23 cellular contexts compared by ENCODE assay signal in genomic region chr2:70750320-70750719, GRCh38. TPM values are rescaled to one million over a fixed set of nuclear protein-coding genes. Genes with fewer than 3 reads are reported as not detected.
A peak's percentile ranks its signal among the peaks of the same experiment; 100 is the strongest.
DNase-seq lines count a peak whose midpoint lies in the region; ATAC-seq, FAIRE-seq and TF ChIP-seq lines count a peak whose summit lies in the region.
"Had no signal": no experiment of that assay in that cellular context is flagged by ENCODE, and none has a peak within 500 bp of the region (broad histone marks: within the 10 kb centered on the region; RNA-seq: fewer than 3 reads in every experiment).

No MANE protein-coding gene starts in this region.

- H2AK5ac ChIP-seq in mesendoderm (ENCODE audit: low read length), result no peak overlapping the region

- TF ChIP-seq EP300 in K562 (IDR thresholded peaks at IDR 0.05; ENCODE audit: low read length), result no peak

- TF ChIP-seq POLR2A in K562 (conservative IDR thresholded peaks at IDR 0.05), result no peak

- CTCF ChIA-PET in HEK293 (lab: Yijun Ruan, JAX) (interaction anchor here (1.0 to 2.5 kb wide), 2 partner anchors 18 to 446 kb away, joined by 3 to 10 read pairs; partner anchors contain the start of gene ADD2), K562 (lab: Yijun Ruan, JAX; ENCODE audit: low intra/inter-chr PET ratio) (no interaction called here)

- peaks cover 4% of the 10 kb centered on the region for H3K9me1 ChIP-seq in K562 (ENCODE audit: control insufficient read depth, insufficient read depth, low read length)

- no peak overlapping the region for H3K27ac Mint-ChIP-seq in T-helper 17 cell

- no peaks in the 10 kb centered on the region for H4K20me1 ChIP-seq in K562 (replicated peaks; ENCODE audit: control insufficient read depth, insufficient read depth, low read length)

- no peak overlapping the region for H4K5ac ChIP-seq in mesendoderm (ENCODE audit: low read length)

- no peak overlapping the region for H4K8ac ChIP-seq in mesendoderm (ENCODE audit: low read depth, low read length)

- H3K9ac ChIP-seq in K562 (ENCODE audit: insufficient read depth in 1 of 2, low read depth in 2 of 2, low read length in 2 of 2), result no peak overlapping the region
- H3K9ac ChIP-seq in mesendoderm (ENCODE audit: low read length), result no peak overlapping the region

- H3K4me2 ChIP-seq in K562 (ENCODE audit: insufficient read depth, low read length) (no peak overlapping the region), mesendoderm (ENCODE audit: low read length) (no peak overlapping the region)

- H3K4me1 Mint-ChIP-seq in T-helper 17 cell, result no peaks in the 10 kb centered on the region
- H3K4me1 Mint-ChIP-seq: CD4-positive, alpha-beta memory T cell had no signal

- intact Hi-C loops in K562 (cut with micrococcal nuclease), result loop anchor here (5.0 kb wide), 1 partner anchor 63 kb away; no protein-coding TSS in a partner anchor

- H3K56ac ChIP-seq in mesendoderm (ENCODE audit: low read length), result no peak overlapping the region

- peaks cover 7% of the 10 kb centered on the region for H3K4me1 ChIP-seq in HEK293 (ENCODE audit: control insufficient read depth, insufficient read depth, low read length)
- H3K4me1 ChIP-seq in K562 (replicated peaks in 1 of 2; ENCODE audit: control insufficient read depth in 2 of 2, insufficient read depth in 2 of 2, low read length in 2 of 2), result peaks cover 7 to 23% of the 10 kb centered on the region in 2 experiments; a peak in 3 of 5 replicates
- peaks cover 7% of the 10 kb centered on the region for H3K4me1 ChIP-seq in mesendoderm (ENCODE audit: control insufficient read depth, low read depth, low read length)

- no peak overlapping the region for H3K18ac ChIP-seq in mesendoderm (ENCODE audit: low read length)

- H3K27ac ChIP-seq in HEK293 (ENCODE audit: extremely low read depth, low read depth, low read length) (no peak overlapping the region), K562 (ENCODE audit: extremely low read depth, low read depth, low read length) (no peak overlapping the region), mesendoderm (ENCODE audit: low read depth, low read length) (no peak overlapping the region)

- H3K79me1 ChIP-seq in mesendoderm (ENCODE audit: low read length), result peaks cover 23% of the 10 kb centered on the region

- WGBS in K562 (ENCODE audit: insufficient coverage, low coverage, missing lambda C conversion rate), result 53% methylated on average over 1 of the region's 1 CpG
- no CpG with 5 or more reads among the region's 1 CpG for WGBS in mesendoderm (ENCODE audit: extremely low coverage, insufficient coverage, low lambda C conversion rate)

- TF ChIP-seq CTCF in HEK293 (tag by site-specific recombination; IDR thresholded peaks at IDR 0.05) (no peak), K562 (IDR thresholded peaks at IDR 0.05 in 2 of 3, conservative IDR thresholded peaks at IDR 0.05 in 1 of 3; ENCODE audit: insufficient read depth in 2 of 3, low read depth in 1 of 3, low read length in 3 of 3) (no peak)

- no peaks in the 10 kb centered on the region for H3K9me3 ChIP-seq in HEK293 (ENCODE audit: control insufficient read depth, insufficient read depth, low read depth, low read length)
- H3K9me3 ChIP-seq in K562 (replicated peaks; ENCODE audit: control insufficient read depth, insufficient read depth, low read depth, low read length), result no peaks in the 10 kb centered on the region
- H3K9me3 ChIP-seq in T-helper 17 cell (ENCODE audit: control insufficient read depth, low read length, poor library complexity, severe bottlenecking), result no peaks in the 10 kb centered on the region

- no peak overlapping the region for H2BK120ac ChIP-seq in mesendoderm (ENCODE audit: low read depth, low read length)

- no peak overlapping the region for H3K4me3 Mint-ChIP-seq in T-helper 17 cell
- H3K4me3 Mint-ChIP-seq: CD4-positive, alpha-beta memory T cell had no signal

- H3K27me3 Mint-ChIP-seq in T-helper 17 cell, result peaks cover 18% of the 10 kb centered on the region

- TF ChIP-seq RAD21 in K562 (CRISPR knock-in tag; conservative IDR thresholded peaks at IDR 0.05 in 1 of 2, IDR thresholded peaks at IDR 0.05 in 1 of 2), result no peak

- H3K36me3 Mint-ChIP-seq in T-helper 17 cell (ENCODE audit: low read depth), result no peaks in the 10 kb centered on the region
- H3K36me3 Mint-ChIP-seq: CD4-positive, alpha-beta memory T cell had no signal

- H3K4ac ChIP-seq in mesendoderm (ENCODE audit: low read depth, low read length), result no peak overlapping the region

- no peak overlapping the region for H2BK15ac ChIP-seq in mesendoderm (replicated peaks; ENCODE audit: low read depth)

- H3K4me3 ChIP-seq in HEK293 (ENCODE audit: low read depth, low read length) (no peak overlapping the region), K562 (no peak overlapping the region), mesendoderm (ENCODE audit: low read length) (no peak overlapping the region)

- H3K79me2 ChIP-seq in K562 (ENCODE audit: control insufficient read depth, insufficient read depth, low read length) (peaks cover 22% of the 10 kb centered on the region; the same call in 2 of the 3 replicates), mesendoderm (ENCODE audit: control insufficient read depth, insufficient read depth, low read length) (peaks cover 75% of the 10 kb centered on the region)

- ATAC-seq in K562 (no peak), T-helper 17 cell (no peak), GM18907 (IDR thresholded peaks at IDR 0.05; ENCODE audit: unreplicated experiment) (no peak)

- no peaks in the 10 kb centered on the region for H3K27me3 ChIP-seq in K562 (ENCODE audit: control insufficient read depth in 2 of 2, insufficient read depth in 2 of 2, low read length in 2 of 2)
- H3K27me3 ChIP-seq in mesendoderm (ENCODE audit: insufficient read depth, low read length, poor library complexity), result no peaks in the 10 kb centered on the region

- DNase-seq in RKO (ENCODE audit: low spot score) (peak; percentile 16), K562 (ENCODE audit: extremely low read depth in 1 of 4, low spot score in 3 of 4) (no peak), mesendoderm (peak; percentile 81), kidney glomerular epithelial cell (lab: John Stamatoyannopoulos, UW) (no peak), T-helper 17 cell (no peak)
- no peak for DNase-seq in activated CD8-positive, alpha-beta memory T cell treated with anti-CD3 and anti-CD28 coated beads, Interleukin-2, amount 50 U/mL, for 48 hours
- DNase-seq: C1 segment of cervical spinal cord; Calu3; CD4-positive, alpha-beta memory T cell; COR-L47; DMS53; DMS79 treated with DMSO at 0.1 percent for 48 hours; GOT3; H7; HCEC 1CT had no signal

- FAIRE-seq in K562 (lab: Jason Lieb, UNC), result no peak
- FAIRE-seq: G401.6, GM12892 had no signal

- no peak overlapping the region for H2BK5ac ChIP-seq in mesendoderm (ENCODE audit: low read length)

- no peaks in the 10 kb centered on the region for H3K36me3 ChIP-seq in HEK293 (ENCODE audit: control insufficient read depth in 2 of 2, insufficient read depth in 1 of 2, low read length in 2 of 2)
- H3K36me3 ChIP-seq in K562 (ENCODE audit: control insufficient read depth, insufficient read depth, low read length), result no peaks in the 10 kb centered on the region
- H3K36me3 ChIP-seq in mesendoderm (ENCODE audit: control insufficient read depth, insufficient read depth, low read length), result no peaks in the 10 kb centered on the region

- no peak overlapping the region for H3K23ac ChIP-seq in mesendoderm (ENCODE audit: low read length)

- POLR2A ChIA-PET in HEK293 (lab: Yijun Ruan, JAX) (no interaction called here), K562 (lab: Yijun Ruan, JAX) (no interaction called here)

- in situ Hi-C loops in K562 (cut with MboI), result no loop called here

- H2AFZ ChIP-seq in K562 (ENCODE audit: low read depth, low read length), result no peak overlapping the region

- no TSS peak for BruUV-seq in K562 (replicated peaks; lab: Mats Ljungman, UMichigan)

RNA-seq across cellular contexts. Expression of gene ADD2, which starts 17.7 kb away (rescaled TPM):
- 39.1 and 60.6 TPM in 2 replicates for total RNA-seq in K562 (2011; cell fraction: chromatin; rRNA removed; ENCODE audit: low replicate concordance)
- 38.0 and 48.7 TPM in 2 replicates for total RNA-seq in K562 (2011; cell fraction: nucleolus; rRNA removed)
- 46.6 and 51.7 TPM in 2 replicates for total RNA-seq in K562 (2011; cell fraction: nucleoplasm; rRNA removed)
- 52.1 and 59.3 TPM in 2 replicates for total RNA-seq in K562 (2014; rRNA removed)
- total RNA-seq in K562 (2014; rRNA removed; fragmentation: Illumina TruSeq; extraction: Trizol), result 18.1 and 19.1 TPM in 2 replicates
- 17.9 and 19.7 TPM in 2 replicates for total RNA-seq in K562 (2015; rRNA removed; fragmentation: Illumina TruSeq; extraction: Trizol)
- 59.6 and 63.0 TPM in 2 replicates for total RNA-seq in K562 (2021)
- 15.0 and 36.2 TPM in 2 replicates for polyA plus RNA-seq in K562 (2011; rRNA removed)
- polyA plus RNA-seq in K562 (2011; cell fraction: cytosol; rRNA removed), result 20.6 and 70.3 TPM in 2 replicates
- 23.5 and 81.6 TPM in 2 replicates for polyA plus RNA-seq in K562 (2011; cell fraction: nucleus; rRNA removed)
- 20.9 and 29.6 TPM in 2 replicates for polyA plus RNA-seq in K562 (2012)
- polyA plus RNA-seq in K562 (2014; fragmentation: Illumina TruSeq; extraction: Trizol), result 60.0 and 60.4 TPM in 2 replicates
- polyA plus RNA-seq in K562 (2014; fragmentation: Nextera tagmentation; extraction: Ambion mirVana), result 1 to 10 TPM; 3.5 to 4.0 TPM
- polyA plus RNA-seq in K562 (2014; rRNA removed), result 55.9 and 58.6 TPM in 2 replicates
- polyA minus RNA-seq in K562 (2011; rRNA and poly(A)+ RNA removed), result 17.1 and 65.5 TPM in 2 replicates
- polyA minus RNA-seq in K562 (2011; cell fraction: cytosol; rRNA and poly(A)+ RNA removed), result 26.8 and 57.4 TPM in 2 replicates
- 12.8 and 32.0 TPM in 2 replicates for polyA minus RNA-seq in K562 (2011; cell fraction: nucleus; rRNA and poly(A)+ RNA removed)
- polyA plus RNA-seq in mesendoderm (2013, experiment 1 of 2), result 160 TPM
- 173 TPM for polyA plus RNA-seq in mesendoderm (2013, experiment 2 of 2)
- total RNA-seq in T-helper 17 cell, result 1 to 10 TPM in 1 of 2 donors, under 1 TPM in 1; 0.34 to 1.3 TPM
- polyA plus RNA-seq: BJ had no signal

RNA-seq across cellular contexts. Expression of gene FIGLA, which starts 40.1 kb away (rescaled TPM):
- not detected in 2 replicates for total RNA-seq in K562 (2011; cell fraction: chromatin; rRNA removed; ENCODE audit: low replicate concordance)
- total RNA-seq in K562 (2011; cell fraction: nucleolus; rRNA removed), result not detected in 2 replicates
- total RNA-seq in K562 (2011; cell fraction: nucleoplasm; rRNA removed), result not detected in 2 replicates
- not detected in 2 replicates for total RNA-seq in K562 (2014; rRNA removed)
- not detected in 2 replicates for total RNA-seq in K562 (2014; rRNA removed; fragmentation: Illumina TruSeq; extraction: Trizol)
- total RNA-seq in K562 (2015; rRNA removed; fragmentation: Illumina TruSeq; extraction: Trizol), result not detected in 2 replicates
- not detected in 2 replicates for total RNA-seq in K562 (2021)
- polyA plus RNA-seq in K562 (2011; rRNA removed), result not detected in 2 replicates
- polyA plus RNA-seq in K562 (2011; cell fraction: cytosol; rRNA removed), result not detected in 2 replicates
- polyA plus RNA-seq in K562 (2011; cell fraction: nucleus; rRNA removed), result not detected in 2 replicates
- polyA plus RNA-seq in K562 (2012), result not detected in 2 replicates
- polyA plus RNA-seq in K562 (2014; fragmentation: Illumina TruSeq; extraction: Trizol), result not detected in 2 replicates
- polyA plus RNA-seq in K562 (2014; fragmentation: Nextera tagmentation; extraction: Ambion mirVana), result not detected
- not detected in 2 replicates for polyA plus RNA-seq in K562 (2014; rRNA removed)
- polyA minus RNA-seq in K562 (2011; rRNA and poly(A)+ RNA removed), result not detected in 2 replicates
- not detected in 2 replicates for polyA minus RNA-seq in K562 (2011; cell fraction: cytosol; rRNA and poly(A)+ RNA removed)
- not detected in 2 replicates for polyA minus RNA-seq in K562 (2011; cell fraction: nucleus; rRNA and poly(A)+ RNA removed)
- not detected for polyA plus RNA-seq in mesendoderm (2013, experiment 1 of 2)
- not detected for polyA plus RNA-seq in mesendoderm (2013, experiment 2 of 2)
- total RNA-seq in T-helper 17 cell, result not detected
- total RNA-seq: A172; A673; Calu3; CD4-positive, alpha-beta memory T cell; Daoy; H7 had no signal
- polyA plus RNA-seq: BJ; CD4-positive, alpha-beta memory T cell had no signal

Comparison
In these comparisons a context has a peak if more than half of its experiments do, and no peak if none do; other contexts are left out.
1. DNase-seq: peak in RKO (single experiment) and mesendoderm (single experiment); none in K562 (0 of 4), kidney glomerular epithelial cell (single experiment), T-helper 17 cell (0 of 3) and activated CD8-positive, alpha-beta memory T cell treated with anti-CD3 and anti-CD28 coated beads, Interleukin-2, amount 50 U/mL, for 48 hours (single experiment).
2. RNA of gene ADD2, which starts 17.7 kb away (total RNA-seq): 17.9 to 63.0 TPM in K562; 0.34 to 1.3 TPM in T-helper 17 cell; every median in the first group is over 4 times any median in the second.
3. Of the 44 proteins assayed by ChIP-seq in both K562 and HEK293: peak only in K562: none; only in HEK293: PRDM10; in both: none; in neither: 43.